16 cellular contexts compared by ENCODE assay signal in the genomic region with DNA sequence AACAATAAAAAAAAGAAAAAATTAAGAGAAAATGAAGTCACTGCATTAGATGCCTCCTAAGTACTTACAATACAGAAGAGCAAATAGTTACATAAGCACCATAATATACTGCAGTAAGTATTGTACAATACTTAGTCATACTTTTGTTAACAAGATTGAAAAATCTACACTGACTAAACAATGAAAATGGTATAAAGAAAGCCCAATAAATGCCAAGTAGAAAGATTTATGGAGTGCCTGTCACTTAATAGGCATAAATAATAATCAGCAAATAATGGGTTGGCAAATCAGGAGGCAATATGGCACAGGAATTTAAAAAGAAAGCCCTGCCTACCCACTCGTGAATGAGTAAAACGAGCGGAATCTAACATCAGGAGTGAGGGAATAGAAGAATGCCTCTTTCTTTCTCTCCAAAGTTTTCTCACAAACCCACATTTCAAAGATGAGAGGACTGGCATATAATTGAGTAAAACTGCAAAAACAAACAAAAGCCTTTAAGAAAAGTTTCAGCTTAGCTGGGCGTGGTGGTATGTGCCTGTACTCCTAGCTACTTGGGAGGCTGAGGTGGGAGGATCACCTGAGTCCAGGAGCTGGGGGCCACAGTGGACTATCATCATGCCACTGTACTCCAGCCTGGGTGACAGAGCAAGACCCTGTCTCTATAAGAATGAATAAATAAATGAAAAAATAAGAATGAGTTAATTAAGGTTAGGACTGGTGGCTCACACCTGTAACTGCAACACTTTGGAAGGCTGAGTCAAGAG. TPM values are rescaled to one million over a fixed set of nuclear protein-coding genes. Genes with fewer than 3 reads are reported as not detected.
DNase-seq lines count a peak whose midpoint lies in the region; ATAC-seq, FAIRE-seq and TF ChIP-seq lines count a peak whose summit lies in the region.
"Had no signal": no experiment of that assay in that cellular context is flagged by ENCODE, and none has a peak within 500 bp of the region (broad histone marks: within the 10 kb centered on the region; RNA-seq: fewer than 3 reads in every experiment).

No MANE protein-coding gene starts in this region.

- FAIRE-seq in H54 (lab: Jason Lieb, UNC): peak; percentile 78
- FAIRE-seq: K562 had no signal

- H3K27ac ChIP-seq in foreskin keratinocyte: no peak overlapping the region
- H3K27ac ChIP-seq: colonic mucosa had no signal

- ATAC-seq in foreskin keratinocyte (peak; percentile 86), HG02885 (IDR thresholded peaks at IDR 0.05; ENCODE audit: poor library complexity, unreplicated experiment) (no peak), HG03460 (IDR thresholded peaks at IDR 0.05; ENCODE audit: unreplicated experiment) (no peak)
- ATAC-seq: K562; stimulated activated naive B cell treated with anti-CD40 and anti-IgM and Interleukin-4, amounts not matched to agents 10 μg/mL and 1 μg/mL and 100 μg/mL, for 72 hours had no signal

- TF ChIP-seq CTCF in AG09309 (IDR thresholded peaks at IDR 0.05; ENCODE audit: control insufficient read depth, insufficient read depth, low read depth, low read length, missing control alignments) (no peak), foreskin keratinocyte (conservative IDR thresholded peaks at IDR 0.05) (no peak)

- H3K4me1 ChIP-seq in foreskin keratinocyte: no peaks in the 10 kb centered on the region
- H3K4me1 ChIP-seq: colonic mucosa had no signal

- no peak for TF ChIP-seq POLR2A in H54 (IDR thresholded peaks at IDR 0.05; ENCODE audit: low read depth, low read length)

- no peaks in the 10 kb centered on the region for H3K27me3 ChIP-seq in foreskin keratinocyte
- H3K27me3 ChIP-seq: colonic mucosa had no signal

- H3K4me3 ChIP-seq in AG09309 (ENCODE audit: control insufficient read depth, low read depth, low read length): no peak overlapping the region
- H3K4me3 ChIP-seq: colonic mucosa, K562 had no signal

- DNase-seq in AG09309 (ENCODE audit: low read depth) (peak; percentile 33), H54 (ENCODE audit: insufficient read length, low spot score) (no peak), amniotic epithelial cell (ENCODE audit: low read depth) (peak; percentile 74), foreskin keratinocyte (peak; percentile 44 to 63), amniotic stem cell (lab: John Stamatoyannopoulos, UW) (no peak), superior temporal gyrus (ENCODE audit: extremely low spot score) (no peak)
- DNase-seq: activated CD4-positive, alpha-beta T cell treated with anti-CD3 and anti-CD28 coated beads, Interleukin-2, amount 50 U/mL, for 48 hours; activated naive CD4-positive, alpha-beta T cell; colonic mucosa; GOT3; NCI-H187 treated with DMSO at 0.1 percent for 48 hours; stimulated activated naive B cell treated with anti-CD40 and anti-IgM and Interleukin-4, amounts not matched to agents 10 μg/mL and 1 μg/mL and 100 μg/mL, for 72 hours; T-helper 1 cell had no signal

RNA-seq across cellular contexts. Expression of gene CRY1, which starts 36.1 kb away (rescaled TPM):
- total RNA-seq in foreskin keratinocyte: 8.6 and 12.0 TPM in 2 replicates
- 3.6 and 5.5 TPM in 2 replicates for polyA plus RNA-seq in foreskin keratinocyte

Comparison
In these comparisons a context has a peak if more than half of its experiments do, and no peak if none do; other contexts are left out.
1. DNase-seq: peak in AG09309 (single experiment), amniotic epithelial cell (single experiment) and foreskin keratinocyte (2 of 2); none in H54 (single experiment), amniotic stem cell (single experiment) and superior temporal gyrus (single experiment).